In genomic region chr13:47650221-47650620, GRCh38 we compare ENCODE assay signal across 1 cellular context.
TF ChIP-seq lines count a peak whose summit lies in the region.

No MANE protein-coding gene starts in this region.

TF ChIP-seq in SK-N-SH, 30 proteins besides CTCF, POLR2A, EP300 and RAD21 (continued from another document):
- TF ChIP-seq RCOR1 (IDR thresholded peaks at IDR 0.05; ENCODE audit: low read length), result no peak
